Comparison of ENCODE assay signal across 1 cellular context in the genomic region with DNA sequence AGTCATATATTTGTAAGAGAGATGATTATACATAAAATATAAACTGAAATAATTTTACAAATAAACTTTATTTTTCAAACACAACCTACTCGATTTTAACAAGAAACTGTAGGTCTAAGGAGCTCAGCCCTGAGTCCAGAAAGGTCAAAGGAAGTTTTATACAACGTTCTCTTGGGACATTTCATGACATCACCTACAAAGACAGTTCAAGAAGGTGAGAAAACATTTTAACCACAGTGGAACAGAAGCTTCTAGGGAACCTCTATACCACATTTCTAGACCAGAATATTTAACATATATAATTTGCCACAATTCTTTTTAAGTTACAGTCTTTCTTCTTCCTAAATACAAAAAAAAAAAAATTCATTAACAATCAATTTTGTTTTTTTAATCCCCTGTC.
TF ChIP-seq lines count a peak whose summit lies in the region.

No MANE protein-coding gene starts in this region.

TF ChIP-seq in IMR-90, 13 proteins besides CTCF, POLR2A, EP300 and RAD21 (continued from another document):
- TF ChIP-seq ELK1 (IDR thresholded peaks at IDR 0.05; ENCODE audit: borderline replicate concordance, low read depth, low read length) (no peak), USF2 (IDR thresholded peaks at IDR 0.05; ENCODE audit: low read depth, low read length) (no peak), NFE2L2 (IDR thresholded peaks at IDR 0.05; ENCODE audit: low read depth, low read length) (no peak), SMC3 (IDR thresholded peaks at IDR 0.05; ENCODE audit: low read depth, low read length) (no peak), MAFK (IDR thresholded peaks at IDR 0.05; ENCODE audit: low read depth, low read length) (no peak), RCOR1 (IDR thresholded peaks at IDR 0.05; ENCODE audit: insufficient replicate concordance, low read length) (no peak), MXI1 (IDR thresholded peaks at IDR 0.05; ENCODE audit: borderline replicate concordance, low read depth, low read length) (no peak), BHLHE40 (IDR thresholded peaks at IDR 0.05; ENCODE audit: low read depth, low read length) (no peak), FOS (IDR thresholded peaks at IDR 0.05; ENCODE audit: low read depth, low read length) (no peak)
